8 cellular contexts compared by ENCODE assay signal in the genomic region with DNA sequence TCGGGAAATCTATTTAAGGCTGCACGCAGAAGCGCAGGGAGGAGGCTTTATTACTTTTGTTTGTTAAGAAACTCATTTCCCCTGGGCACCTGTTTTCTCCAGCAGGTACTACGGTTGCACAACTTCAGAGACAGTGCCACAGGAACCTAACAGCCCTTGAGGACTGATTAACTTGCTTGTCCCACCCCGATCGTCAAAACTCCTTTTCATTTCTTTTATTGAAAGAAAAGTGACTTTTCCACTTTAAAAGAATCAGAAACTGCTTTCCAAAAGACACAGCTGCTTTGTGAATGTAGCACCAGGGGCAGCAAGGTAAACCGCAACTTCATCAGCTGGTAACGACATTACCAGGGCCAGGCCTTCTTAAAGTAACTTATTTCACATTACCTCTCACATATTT. TPM values are rescaled to one million over a fixed set of nuclear protein-coding genes. Genes with fewer than 3 reads are reported as not detected.
DNase-seq lines count a peak whose midpoint lies in the region; ATAC-seq and TF ChIP-seq lines count a peak whose summit lies in the region.

No MANE protein-coding gene starts in this region.

- 3 to 12% methylated on average over 6 to 8 of the region's 8 CpGs for WGBS in endodermal cell (ENCODE audit: insufficient coverage in 1 of 2, insufficient read length in 1 of 2), 2 experiments

- peaks cover 53% of the 10 kb centered on the region for H3K4me1 Mint-ChIP-seq in endodermal cell

- peak overlapping the region; percentile 87 for H3K4me3 Mint-ChIP-seq in endodermal cell

- H3K4me1 ChIP-seq in NT2/D1 (ENCODE audit: insufficient read depth, insufficient read length) = peaks cover 3% of the 10 kb centered on the region
- H3K4me1 ChIP-seq in endodermal cell (ENCODE audit: control insufficient read depth, insufficient read depth, low read length) = peaks cover 15% of the 10 kb centered on the region
- peaks cover 35% of the 10 kb centered on the region in 2 experiments for H3K4me1 ChIP-seq in neutrophil (ENCODE audit: control insufficient read depth in 1 of 2, insufficient read depth in 1 of 2, low read depth in 1 of 2, low read length in 1 of 2)

- no peak for ATAC-seq in sciatic nerve
- ATAC-seq in GM21528 (IDR thresholded peaks at IDR 0.05; ENCODE audit: low FRiP score, unreplicated experiment) = no peak

- no peaks in the 10 kb centered on the region for H3K27me3 Mint-ChIP-seq in endodermal cell (ENCODE audit: insufficient read depth)

- DNase-seq in DMS 273 (lab: John Stamatoyannopoulos, UW; ENCODE audit: unreplicated experiment) (peak; percentile 28), DMS 273 treated with DMSO at 0.1 percent for 48 hours (lab: John Stamatoyannopoulos, UW) (no peak), NT2/D1 (ENCODE audit: low read depth, low spot score) (no peak), endodermal cell (no peak), sciatic nerve (ENCODE audit: low spot score) (no peak), AML-193 (lab: John Stamatoyannopoulos, UW) (no peak)

- intact Hi-C loops in sciatic nerve (cut with DNase I) = no loop called here

- peaks cover 29% of the 10 kb centered on the region for H3K36me3 Mint-ChIP-seq in endodermal cell (ENCODE audit: low read depth)

- H3K27me3 ChIP-seq in NT2/D1 (ENCODE audit: insufficient read depth, insufficient read length) = no peaks in the 10 kb centered on the region
- no peaks in the 10 kb centered on the region for H3K27me3 ChIP-seq in endodermal cell (ENCODE audit: control insufficient read depth, insufficient read depth, low read length, poor library complexity, severe bottlenecking)
- H3K27me3 ChIP-seq in neutrophil = no peaks in the 10 kb centered on the region

- H3K27ac ChIP-seq in endodermal cell (ENCODE audit: low read depth, low read length) (no peak overlapping the region), neutrophil (peak overlapping the region; percentile 94)

- no peak for TF ChIP-seq CTCF in endodermal cell (conservative IDR thresholded peaks at IDR 0.05)
- no peak for TF ChIP-seq CTCF in neutrophil (IDR thresholded peaks at IDR 0.05)

- H3K9me3 Mint-ChIP-seq in endodermal cell = no peaks in the 10 kb centered on the region

- peak overlapping the region; percentile 97 for H3K4me3 ChIP-seq in NT2/D1 (ENCODE audit: insufficient read length, low read depth)
- peak overlapping the region; percentile 99 for H3K4me3 ChIP-seq in endodermal cell (ENCODE audit: low read length)
- H3K4me3 ChIP-seq in neutrophil (ENCODE audit: low read depth in 1 of 2, low read length in 1 of 2) = peak overlapping the region; percentile 92 to 94

- peak overlapping the region; percentile 100 for H3K9ac ChIP-seq in NT2/D1 (ENCODE audit: insufficient read length, low read depth)
- peak overlapping the region; percentile 95 for H3K9ac ChIP-seq in endodermal cell (ENCODE audit: extremely low read depth, low read length, poor library complexity, severe bottlenecking)

- H3K36me3 ChIP-seq in NT2/D1 (ENCODE audit: insufficient read depth, insufficient read length, low read length) = peaks cover 24% of the 10 kb centered on the region
- peaks cover 31% of the 10 kb centered on the region for H3K36me3 ChIP-seq in endodermal cell (ENCODE audit: control insufficient read depth, insufficient read depth, low read length)
- peaks cover 4% of the 10 kb centered on the region for H3K36me3 ChIP-seq in neutrophil

- peak overlapping the region; percentile 89 for H3K27ac Mint-ChIP-seq in endodermal cell

- H3K9me3 ChIP-seq in NT2/D1 (ENCODE audit: insufficient read depth, low read length) (no peaks in the 10 kb centered on the region), endodermal cell (ENCODE audit: control insufficient read depth, low read length) (no peaks in the 10 kb centered on the region), neutrophil (no peaks in the 10 kb centered on the region)

RNA-seq across cellular contexts. Expression of a gene that starts 1.5 kb away (rescaled TPM):
- total RNA-seq in endodermal cell = 100 to 1,000 TPM; 148 to 182 TPM
- polyA plus RNA-seq in endodermal cell (2013, experiment 1 of 2) = 145 TPM
- 147 TPM for polyA plus RNA-seq in endodermal cell (2013, experiment 2 of 2)
- total RNA-seq in sciatic nerve = 254 TPM
